8 cellular contexts compared by ENCODE assay signal in the genomic region with DNA sequence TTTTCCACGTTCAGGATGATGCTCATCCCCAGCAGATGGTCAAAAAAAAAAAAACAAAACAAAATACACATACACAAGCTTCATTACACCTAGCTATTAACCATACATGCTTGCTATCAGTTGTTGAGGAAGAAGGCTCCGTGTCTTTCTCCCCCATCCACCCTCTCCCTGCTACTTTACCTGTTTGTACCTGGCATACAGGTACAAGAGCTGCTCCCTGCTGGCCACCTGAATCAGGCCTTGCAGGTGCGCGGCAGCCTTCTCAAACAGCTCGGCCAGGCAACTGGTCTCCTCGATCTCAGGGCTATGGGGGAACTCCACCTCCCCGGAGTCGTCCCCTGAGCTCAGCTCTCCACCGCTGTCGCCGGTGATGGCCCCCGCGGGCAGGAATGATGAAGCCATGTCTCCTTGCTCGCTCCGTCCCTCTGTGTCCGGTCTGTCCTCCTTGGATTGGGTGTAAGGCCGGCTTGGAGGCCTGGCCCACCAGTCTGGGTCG. TPM values are rescaled to one million over a fixed set of nuclear protein-coding genes. Genes with fewer than 3 reads are reported as not detected.
DNase-seq lines count a peak whose midpoint lies in the region; ATAC-seq and TF ChIP-seq lines count a peak whose summit lies in the region.

No MANE protein-coding gene starts in this region.

- intact Hi-C loops in sigmoid colon (cut with DNase I): loop anchor here (10.0 kb wide), 2 partner anchors 133 to 533 kb away; partner anchors contain the start of genes MR1 and XPR1

- no peak for TF ChIP-seq POLR2A in sigmoid colon (IDR thresholded peaks at IDR 0.05)

- peak overlapping the region; percentile 64 for H3K4me2 ChIP-seq in fibroblast of lung (ENCODE audit: extremely low read depth, insufficient read depth, low read length)

- TF ChIP-seq CTCF in GM10266 (IDR thresholded peaks at IDR 0.05; ENCODE audit: control insufficient read depth, insufficient read depth, low read depth, missing control alignments) (no peak), fibroblast of lung (conservative IDR thresholded peaks at IDR 0.05 in 1 of 2, IDR thresholded peaks at IDR 0.05 in 1 of 2; ENCODE audit: low read depth in 1 of 2, low read length in 2 of 2) (no peak), sigmoid colon (IDR thresholded peaks at IDR 0.05) (no peak)

- DNase-seq in GM10266 (ENCODE audit: extremely low spot score): peak; percentile 77
- DNase-seq in HT-29 (ENCODE audit: low spot score): peak; percentile 86
- DNase-seq in SK-N-MC (ENCODE audit: low read depth, low spot score): no peak
- no peak for DNase-seq in fibroblast of lung (ENCODE audit: low read depth in 2 of 2)
- DNase-seq in sigmoid colon: no peak
- no peak for DNase-seq in GF-D8 (lab: John Stamatoyannopoulos, UW)
- no peak for DNase-seq in activated CD8-positive, alpha-beta memory T cell treated with anti-CD3 and anti-CD28 coated beads, Interleukin-2, amount 50 U/mL, for 4 hours

- whole genome bisulfite sequencing in sigmoid colon, 2 donors: 0 to 1% methylated on average over 18 of the region's 18 CpGs

- no peaks in the 10 kb centered on the region for H3K9me3 ChIP-seq in SK-N-MC (ENCODE audit: low read depth, low read length)
- H3K9me3 ChIP-seq in fibroblast of lung (ENCODE audit: control insufficient read depth, insufficient read depth, low read depth, low read length): no peaks in the 10 kb centered on the region
- no peaks in the 10 kb centered on the region for H3K9me3 ChIP-seq in sigmoid colon

- H3K4me1 ChIP-seq in fibroblast of lung (ENCODE audit: control insufficient read depth, extremely low read depth, insufficient read depth, low read length): peaks cover 11% of the 10 kb centered on the region
- H3K4me1 ChIP-seq in sigmoid colon: peaks cover 0 to 24% (median 15%) of the 10 kb centered on the region in 4 donors

- peak; percentile 28 for ATAC-seq in GM21381 (IDR thresholded peaks at IDR 0.05; ENCODE audit: unreplicated experiment)

- H3K79me2 ChIP-seq in fibroblast of lung (ENCODE audit: control insufficient read depth, insufficient read depth, low read length): peaks cover 37% of the 10 kb centered on the region

- H3K36me3 ChIP-seq in SK-N-MC (ENCODE audit: insufficient read depth, low read length) (peaks cover 37% of the 10 kb centered on the region), fibroblast of lung (ENCODE audit: control insufficient read depth, insufficient read depth, low read length) (no peaks in the 10 kb centered on the region), sigmoid colon (no peaks in the 10 kb centered on the region)

- H3K27ac ChIP-seq in SK-N-MC (peak overlapping the region; percentile 94), fibroblast of lung (ENCODE audit: insufficient read depth, low read length) (peak overlapping the region; percentile 94), sigmoid colon (peak overlapping the region; percentile 86 to 96 (median 90))

- H3K9ac ChIP-seq in SK-N-MC (ENCODE audit: insufficient read length): peak overlapping the region; percentile 94
- peak overlapping the region; percentile 89 for H3K9ac ChIP-seq in fibroblast of lung (ENCODE audit: insufficient read depth, low read length)

- H3K27me3 ChIP-seq in fibroblast of lung (ENCODE audit: control insufficient read depth, insufficient read depth, low read length) (no peaks in the 10 kb centered on the region), sigmoid colon (no peaks in the 10 kb centered on the region)

- H2AFZ ChIP-seq in fibroblast of lung (ENCODE audit: low read length): peak overlapping the region; percentile 91

- no peaks in the 10 kb centered on the region for H4K20me1 ChIP-seq in fibroblast of lung (ENCODE audit: control insufficient read depth, extremely low read depth, insufficient read depth, low read length)

- no peak for TF ChIP-seq EP300 in sigmoid colon (IDR thresholded peaks at IDR 0.05)

- peak overlapping the region; percentile 91 for H3K4me3 ChIP-seq in SK-N-MC
- peak overlapping the region; percentile 62 to 96 (median 92) for H3K4me3 ChIP-seq in fibroblast of lung (replicated peaks in 1 of 4; ENCODE audit: control extremely low read depth in 1 of 4, insufficient read depth in 1 of 4, low read depth in 3 of 4, low read length in 4 of 4)
- peak overlapping the region; percentile 74 to 93 (median 84) for H3K4me3 ChIP-seq in sigmoid colon

RNA-seq across cellular contexts. Expression of gene ACBD6, which starts 0.5 kb away (rescaled TPM):
- 58.4 and 63.8 TPM in 2 replicates for total RNA-seq in HT-29 (2014; rRNA removed; shearing (Covaris generic))
- 63.4 and 72.4 TPM in 2 replicates for total RNA-seq in fibroblast of lung
- 66.2 and 78.7 TPM in 2 replicates for polyA plus RNA-seq in fibroblast of lung
- polyA plus RNA-seq in fibroblast of lung (2012): 72.4 and 84.3 TPM in 2 replicates
- 73.2 and 83.1 TPM in 2 replicates for polyA minus RNA-seq in fibroblast of lung (ENCODE audit: low replicate concordance)
- total RNA-seq in sigmoid colon: 10 to 100 TPM; 35.5 to 40.8 (median 40.1) TPM
- polyA plus RNA-seq in sigmoid colon: 10 to 100 TPM; 11.4 to 21.8 (median 14.3) TPM

RNA-seq across cellular contexts. Expression of gene OVAAL, which starts 56.9 kb away (rescaled TPM):
- not detected in 2 replicates for total RNA-seq in HT-29 (2014; rRNA removed; shearing (Covaris generic))
- total RNA-seq in fibroblast of lung: not detected in 2 replicates
- not detected in 2 replicates for polyA plus RNA-seq in fibroblast of lung
- polyA plus RNA-seq in fibroblast of lung (2012): not detected in 2 replicates
- not detected in 2 replicates for polyA minus RNA-seq in fibroblast of lung (ENCODE audit: low replicate concordance)
- not detected for total RNA-seq in sigmoid colon
- not detected for polyA plus RNA-seq in sigmoid colon

Comparison
In these comparisons a context has a peak if more than half of its experiments do, and no peak if none do; other contexts are left out.
1. DNase-seq: peak in GM10266 (single experiment) and HT-29 (single experiment); none in SK-N-MC (single experiment), fibroblast of lung (0 of 2), sigmoid colon (single experiment), GF-D8 (single experiment) and activated CD8-positive, alpha-beta memory T cell treated with anti-CD3 and anti-CD28 coated beads, Interleukin-2, amount 50 U/mL, for 4 hours (single experiment).
2. Peak in every context shown above with its lines, with median percentiles within 50 percentile points of each other: H3K27ac ChIP-seq and H3K4me3 ChIP-seq.